In the genomic region with DNA sequence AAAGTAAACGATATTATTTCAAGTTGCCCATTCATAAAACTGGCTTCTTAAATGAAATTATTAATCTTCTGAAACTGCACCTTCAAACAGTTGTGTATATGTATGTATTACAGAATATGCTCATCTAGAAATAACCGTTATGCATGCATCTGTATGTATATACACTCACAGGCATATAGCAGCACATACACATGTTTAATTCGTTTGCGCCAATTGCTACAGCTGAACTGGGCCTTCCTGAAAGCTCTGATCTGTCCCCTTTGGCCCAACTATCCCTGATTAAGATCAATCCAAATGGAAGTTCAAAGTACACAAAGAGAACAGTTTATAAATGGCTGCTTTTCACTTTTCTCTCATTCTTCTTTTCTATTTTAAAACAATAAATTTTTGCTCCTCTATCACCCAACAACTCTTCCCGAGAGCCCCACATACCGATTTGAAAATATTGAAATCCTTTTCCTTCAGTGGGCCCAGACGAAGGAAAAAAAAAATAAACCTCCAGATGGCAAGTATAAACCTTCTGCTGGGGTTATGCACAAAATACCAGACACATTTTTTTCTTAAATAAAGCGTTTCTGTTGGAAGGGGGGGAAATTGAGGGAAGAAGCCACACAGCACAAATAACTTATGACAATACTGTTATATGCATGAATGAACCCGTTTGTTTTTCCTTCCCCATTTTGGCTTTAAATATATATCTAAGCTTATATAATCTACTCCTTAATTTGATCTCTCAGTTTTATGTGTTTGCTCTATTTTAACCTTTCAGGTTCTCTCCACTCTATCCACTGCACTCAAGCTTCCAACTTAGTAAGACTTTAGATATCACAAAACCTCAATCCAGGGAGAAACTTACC, we compare ENCODE assay signal across 2 cellular contexts.
TF ChIP-seq lines count a peak whose summit lies in the region.

No MANE protein-coding gene starts in this region.

TF ChIP-seq in liver, 16 proteins besides CTCF, POLR2A, EP300 and RAD21 (continued from another document):
- no peak for TF ChIP-seq FOXA2 (IDR thresholded peaks at IDR 0.05)
- no peak for TF ChIP-seq HNF4G (IDR thresholded peaks at IDR 0.05)
- TF ChIP-seq, protein P1, sequence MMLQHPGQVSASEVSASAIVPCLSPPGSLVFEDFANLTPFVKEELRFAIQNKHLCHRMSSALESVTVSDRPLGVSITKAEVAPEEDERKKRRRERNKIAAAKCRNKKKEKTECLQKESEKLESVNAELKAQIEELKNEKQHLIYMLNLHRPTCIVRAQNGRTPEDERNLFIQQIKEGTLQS (IDR thresholded peaks at IDR 0.05): no peak
- peak; percentile 12 for TF ChIP-seq YY1 (IDR thresholded peaks at IDR 0.05)

TF ChIP-seq in HepG2, 621 proteins besides CTCF, POLR2A, EP300 and RAD21 (continued from another document):
- no peak for TF ChIP-seq FOSL1 (CRISPR knock-in tag; IDR thresholded peaks at IDR 0.05; ENCODE audit: borderline replicate concordance)
- TF ChIP-seq SIN3B (IDR thresholded peaks at IDR 0.05; ENCODE audit: low read length): no peak
- TF ChIP-seq, protein P2, sequence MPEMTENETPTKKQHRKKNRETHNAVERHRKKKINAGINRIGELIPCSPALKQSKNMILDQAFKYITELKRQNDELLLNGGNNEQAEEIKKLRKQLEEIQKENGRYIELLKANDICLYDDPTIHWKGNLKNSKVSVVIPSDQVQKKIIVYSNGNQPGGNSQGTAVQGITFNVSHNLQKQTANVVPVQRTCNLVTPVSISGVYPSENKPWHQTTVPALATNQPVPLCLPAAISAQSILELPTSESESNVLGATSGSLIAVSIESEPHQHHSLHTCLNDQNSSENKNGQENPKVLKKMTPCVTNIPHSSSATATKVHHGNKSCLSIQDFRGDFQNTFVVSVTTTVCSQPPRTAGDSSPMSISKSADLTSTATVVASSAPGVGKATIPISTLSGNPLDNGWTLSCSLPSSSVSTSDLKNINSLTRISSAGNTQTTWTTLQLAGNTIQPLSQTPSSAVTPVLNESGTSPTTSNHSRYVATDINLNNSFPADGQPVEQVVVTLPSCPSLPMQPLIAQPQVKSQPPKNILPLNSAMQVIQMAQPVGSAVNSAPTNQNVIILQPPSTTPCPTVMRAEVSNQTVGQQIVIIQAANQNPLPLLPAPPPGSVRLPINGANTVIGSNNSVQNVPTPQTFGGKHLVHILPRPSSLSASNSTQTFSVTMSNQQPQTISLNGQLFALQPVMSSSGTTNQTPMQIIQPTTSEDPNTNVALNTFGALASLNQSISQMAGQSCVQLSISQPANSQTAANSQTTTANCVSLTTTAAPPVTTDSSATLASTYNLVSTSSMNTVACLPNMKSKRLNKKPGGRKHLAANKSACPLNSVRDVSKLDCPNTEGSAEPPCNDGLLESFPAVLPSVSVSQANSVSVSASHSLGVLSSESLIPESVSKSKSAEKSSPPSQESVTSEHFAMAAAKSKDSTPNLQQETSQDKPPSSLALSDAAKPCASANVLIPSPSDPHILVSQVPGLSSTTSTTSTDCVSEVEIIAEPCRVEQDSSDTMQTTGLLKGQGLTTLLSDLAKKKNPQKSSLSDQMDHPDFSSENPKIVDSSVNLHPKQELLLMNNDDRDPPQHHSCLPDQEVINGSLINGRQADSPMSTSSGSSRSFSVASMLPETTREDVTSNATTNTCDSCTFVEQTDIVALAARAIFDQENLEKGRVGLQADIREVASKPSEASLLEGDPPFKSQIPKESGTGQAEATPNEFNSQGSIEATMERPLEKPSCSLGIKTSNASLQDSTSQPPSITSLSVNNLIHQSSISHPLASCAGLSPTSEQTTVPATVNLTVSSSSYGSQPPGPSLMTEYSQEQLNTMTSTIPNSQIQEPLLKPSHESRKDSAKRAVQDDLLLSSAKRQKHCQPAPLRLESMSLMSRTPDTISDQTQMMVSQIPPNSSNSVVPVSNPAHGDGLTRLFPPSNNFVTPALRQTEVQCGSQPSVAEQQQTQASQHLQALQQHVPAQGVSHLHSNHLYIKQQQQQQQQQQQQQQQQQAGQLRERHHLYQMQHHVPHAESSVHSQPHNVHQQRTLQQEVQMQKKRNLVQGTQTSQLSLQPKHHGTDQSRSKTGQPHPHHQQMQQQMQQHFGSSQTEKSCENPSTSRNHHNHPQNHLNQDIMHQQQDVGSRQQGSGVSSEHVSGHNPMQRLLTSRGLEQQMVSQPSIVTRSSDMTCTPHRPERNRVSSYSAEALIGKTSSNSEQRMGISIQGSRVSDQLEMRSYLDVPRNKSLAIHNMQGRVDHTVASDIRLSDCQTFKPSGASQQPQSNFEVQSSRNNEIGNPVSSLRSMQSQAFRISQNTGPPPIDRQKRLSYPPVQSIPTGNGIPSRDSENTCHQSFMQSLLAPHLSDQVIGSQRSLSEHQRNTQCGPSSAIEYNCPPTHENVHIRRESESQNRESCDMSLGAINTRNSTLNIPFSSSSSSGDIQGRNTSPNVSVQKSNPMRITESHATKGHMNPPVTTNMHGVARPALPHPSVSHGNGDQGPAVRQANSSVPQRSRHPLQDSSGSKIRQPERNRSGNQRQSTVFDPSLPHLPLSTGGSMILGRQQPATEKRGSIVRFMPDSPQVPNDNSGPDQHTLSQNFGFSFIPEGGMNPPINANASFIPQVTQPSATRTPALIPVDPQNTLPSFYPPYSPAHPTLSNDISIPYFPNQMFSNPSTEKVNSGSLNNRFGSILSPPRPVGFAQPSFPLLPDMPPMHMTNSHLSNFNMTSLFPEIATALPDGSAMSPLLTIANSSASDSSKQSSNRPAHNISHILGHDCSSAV (CRISPR knock-in tag; IDR thresholded peaks at IDR 0.05; ENCODE audit: borderline replicate concordance): no peak
- TF ChIP-seq ZNF615 (CRISPR knock-in tag; IDR thresholded peaks at IDR 0.05; ENCODE audit: borderline replicate concordance): no peak
TF ChIP-seq in HepG2: peak in this region for 0.
